In genomic region chr20:17835240-17835940, GRCh38 we compare ENCODE assay signal across 9 cellular contexts.
DNase-seq lines count a peak whose midpoint lies in the region; ATAC-seq and TF ChIP-seq lines count a peak whose summit lies in the region.
"Had no signal": no experiment of that assay in that cellular context is flagged by ENCODE, and none has a peak within 500 bp of the region (broad histone marks: within the 10 kb centered on the region; RNA-seq: fewer than 3 reads in every experiment).

No MANE protein-coding gene starts in this region.

- in situ Hi-C loops in SK-MEL-5 (cut with HindIII; ENCODE audit: low pct_unique_long_range_greater_than_20kb, low sequenced_read_pairs): no loop called here

- no peak overlapping the region for H2BK120ac ChIP-seq in neuronal stem cell (ENCODE audit: low read depth, low read length)

- intact Hi-C loops in activated CD4-positive, alpha-beta memory T cell treated with anti-CD3 and anti-CD28 coated beads for 36 hours (cut with micrococcal nuclease): no loop called here
- intact Hi-C loops in left colon (cut with DNase I, micrococcal nuclease): no loop called here

- H3K36me3 Mint-ChIP-seq in activated T-cell treated with anti-CD3 and anti-CD28 coated beads, Interleukin-2, amount 50 U/mL, for 24 hours (ENCODE audit: low read depth): no peaks in the 10 kb centered on the region
- H3K36me3 Mint-ChIP-seq in activated T-helper 17 cell treated with anti-CD3 and anti-CD28 coated beads, Interleukin-2, amount 50 U/mL, for 72 hours (ENCODE audit: low read depth): no peaks in the 10 kb centered on the region
- H3K36me3 Mint-ChIP-seq in activated CD4-positive, alpha-beta memory T cell treated with anti-CD3 and anti-CD28 coated beads for 36 hours: no peaks in the 10 kb centered on the region

- H3K4me1 ChIP-seq in neuronal stem cell (ENCODE audit: control insufficient read depth in 2 of 2, insufficient read depth in 1 of 2, low read depth in 1 of 2, low read length in 2 of 2): peaks cover 0 to 12% of the 10 kb centered on the region in 2 donors

- no peak for ATAC-seq in activated T-helper 17 cell treated with anti-CD3 and anti-CD28 coated beads, Interleukin-2, amount 50 U/mL, for 72 hours (replicated peaks)
- no peak for ATAC-seq in left colon

- H2BK5ac ChIP-seq in neuronal stem cell (ENCODE audit: low read length): no peak overlapping the region

- H3K36me3 ChIP-seq in neuronal stem cell (replicated peaks in 1 of 2; ENCODE audit: control insufficient read depth in 2 of 2, insufficient read depth in 2 of 2, low read length in 2 of 2): no peaks in the 10 kb centered on the region

- no peaks in the 10 kb centered on the region for H3K4me1 Mint-ChIP-seq in activated T-cell treated with anti-CD3 and anti-CD28 coated beads, Interleukin-2, amount 50 U/mL, for 24 hours (ENCODE audit: low read depth)
- no peaks in the 10 kb centered on the region for H3K4me1 Mint-ChIP-seq in activated T-helper 17 cell treated with anti-CD3 and anti-CD28 coated beads, Interleukin-2, amount 50 U/mL, for 72 hours
- H3K4me1 Mint-ChIP-seq in activated CD4-positive, alpha-beta memory T cell treated with anti-CD3 and anti-CD28 coated beads for 36 hours (ENCODE audit: low read depth): no peaks in the 10 kb centered on the region
- H3K4me1 Mint-ChIP-seq: B cell had no signal

- WGBS in neuronal stem cell (ENCODE audit: extremely low coverage in 2 of 2, insufficient read length in 2 of 2, insufficient replicate concordance in 1 of 2), 2 donors: no CpG with 5 or more reads among the region's 15 CpGs

- no peak overlapping the region for H4K91ac ChIP-seq in neuronal stem cell (ENCODE audit: low read depth, low read length, poor library complexity)

- DNase-seq in AG08395 (ENCODE audit: low spot score) (peak; percentile 79), SK-MEL-5 (ENCODE audit: low read depth, low spot score) (peak; percentile 70), fibroblast of pulmonary artery (ENCODE audit: low read depth) (peak; percentile 85), neuronal stem cell (ENCODE audit: low spot score) (no peak), left colon (no peak)
- DNase-seq in activated T-cell treated with anti-CD3 and anti-CD28 coated beads, Interleukin-2, amount 50 U/mL, for 24 hours: no peak
- no peak for DNase-seq in activated CD4-positive, alpha-beta memory T cell treated with anti-CD3 and anti-CD28 coated beads for 36 hours

- H4K8ac ChIP-seq in neuronal stem cell (ENCODE audit: low read depth, low read length): no peak overlapping the region

- H3K27ac Mint-ChIP-seq in activated T-cell treated with anti-CD3 and anti-CD28 coated beads, Interleukin-2, amount 50 U/mL, for 24 hours: no peak overlapping the region
- no peak overlapping the region for H3K27ac Mint-ChIP-seq in activated T-helper 17 cell treated with anti-CD3 and anti-CD28 coated beads, Interleukin-2, amount 50 U/mL, for 72 hours
- no peak overlapping the region for H3K27ac Mint-ChIP-seq in activated CD4-positive, alpha-beta memory T cell treated with anti-CD3 and anti-CD28 coated beads for 36 hours
- H3K27ac Mint-ChIP-seq: B cell had no signal

- H3K4me2 ChIP-seq in neuronal stem cell (ENCODE audit: insufficient read depth, low read length, poor library complexity, severe bottlenecking): no peak overlapping the region

- H3K9me3 ChIP-seq in neuronal stem cell (replicated peaks in 1 of 2; ENCODE audit: control insufficient read depth in 2 of 2, insufficient read depth in 1 of 2, low read depth in 1 of 2, low read length in 2 of 2): no peaks in the 10 kb centered on the region

- H3K9me3 Mint-ChIP-seq in activated T-cell treated with anti-CD3 and anti-CD28 coated beads, Interleukin-2, amount 50 U/mL, for 24 hours: no peaks in the 10 kb centered on the region
- no peaks in the 10 kb centered on the region for H3K9me3 Mint-ChIP-seq in activated T-helper 17 cell treated with anti-CD3 and anti-CD28 coated beads, Interleukin-2, amount 50 U/mL, for 72 hours
- no peaks in the 10 kb centered on the region for H3K9me3 Mint-ChIP-seq in activated CD4-positive, alpha-beta memory T cell treated with anti-CD3 and anti-CD28 coated beads for 36 hours

- peaks cover 0 to 8% (median 0%) of the 10 kb centered on the region in 3 experiments for H3K27me3 ChIP-seq in neuronal stem cell (ENCODE audit: control insufficient read depth in 3 of 3, insufficient read depth in 3 of 3, low read depth in 1 of 3, low read length in 3 of 3)

- H3K4me3 Mint-ChIP-seq in activated T-cell treated with anti-CD3 and anti-CD28 coated beads, Interleukin-2, amount 50 U/mL, for 24 hours: no peak overlapping the region
- H3K4me3 Mint-ChIP-seq in activated T-helper 17 cell treated with anti-CD3 and anti-CD28 coated beads, Interleukin-2, amount 50 U/mL, for 72 hours: no peak overlapping the region
- H3K4me3 Mint-ChIP-seq in activated CD4-positive, alpha-beta memory T cell treated with anti-CD3 and anti-CD28 coated beads for 36 hours: no peak overlapping the region
- H3K4me3 Mint-ChIP-seq: B cell had no signal

- no peak overlapping the region for H3K23ac ChIP-seq in neuronal stem cell (ENCODE audit: low read depth, low read length, poor library complexity)

- no peak for TF ChIP-seq CTCF in fibroblast of pulmonary artery (IDR thresholded peaks at IDR 0.05; ENCODE audit: low read length, missing control alignments)

- POLR2A ChIA-PET in activated CD4-positive, alpha-beta memory T cell treated with anti-CD3 and anti-CD28 coated beads for 36 hours (lab: Charles Lee): no interaction called here

- H3K27ac ChIP-seq in neuronal stem cell (replicated peaks; ENCODE audit: low read length): no peak overlapping the region

- H3K14ac ChIP-seq in neuronal stem cell (ENCODE audit: low read length): no peak overlapping the region

- H3K79me1 ChIP-seq in neuronal stem cell (ENCODE audit: low read depth, low read length): no peaks in the 10 kb centered on the region

- H3K18ac ChIP-seq in neuronal stem cell (ENCODE audit: low read length): peak overlapping the region; percentile 50

- H2BK15ac ChIP-seq in neuronal stem cell (ENCODE audit: low read length): no peak overlapping the region

- no peak overlapping the region for H3K4me3 ChIP-seq in fibroblast of pulmonary artery (replicated peaks; ENCODE audit: low read depth, low read length)
- no peak overlapping the region for H3K4me3 ChIP-seq in neuronal stem cell (ENCODE audit: low read length in 2 of 2)

- no peak overlapping the region for H2AFZ ChIP-seq in neuronal stem cell (ENCODE audit: low read length)

- H3K27me3 Mint-ChIP-seq in activated T-cell treated with anti-CD3 and anti-CD28 coated beads, Interleukin-2, amount 50 U/mL, for 24 hours: no peaks in the 10 kb centered on the region
- no peaks in the 10 kb centered on the region for H3K27me3 Mint-ChIP-seq in activated T-helper 17 cell treated with anti-CD3 and anti-CD28 coated beads, Interleukin-2, amount 50 U/mL, for 72 hours
- no peaks in the 10 kb centered on the region for H3K27me3 Mint-ChIP-seq in activated CD4-positive, alpha-beta memory T cell treated with anti-CD3 and anti-CD28 coated beads for 36 hours
- H3K27me3 Mint-ChIP-seq: B cell had no signal

- CTCF ChIA-PET in activated CD4-positive, alpha-beta memory T cell treated with anti-CD3 and anti-CD28 coated beads for 36 hours (lab: Charles Lee): no interaction called here

- peak overlapping the region; percentile 23 for H2AK5ac ChIP-seq in neuronal stem cell (ENCODE audit: low read depth, low read length)

- no peak overlapping the region for H3K4ac ChIP-seq in neuronal stem cell (ENCODE audit: low read length)

- H3K9ac ChIP-seq in neuronal stem cell (ENCODE audit: low read depth, low read length, poor library complexity): no peak overlapping the region

- no peak overlapping the region for H2BK12ac ChIP-seq in neuronal stem cell (ENCODE audit: low read length)

Comparison
In these comparisons a context has a peak if more than half of its experiments do, and no peak if none do; other contexts are left out.
1. DNase-seq: peak in AG08395 (single experiment), SK-MEL-5 (single experiment) and fibroblast of pulmonary artery (single experiment); none in neuronal stem cell (single experiment), activated T-cell treated with anti-CD3 and anti-CD28 coated beads, Interleukin-2, amount 50 U/mL, for 24 hours (single experiment), activated CD4-positive, alpha-beta memory T cell treated with anti-CD3 and anti-CD28 coated beads for 36 hours (single experiment) and left colon (0 of 2).